8 cellular contexts compared by ENCODE assay signal in genomic region chr6:138004423-138005287, GRCh38.
A peak's percentile ranks its signal among the peaks of the same experiment; 100 is the strongest.
DNase-seq lines count a peak whose midpoint lies in the region; ATAC-seq and TF ChIP-seq lines count a peak whose summit lies in the region.

No MANE protein-coding gene starts in this region.

- intact Hi-C loops in right cardiac atrium (cut with DNase I) = loop anchor here in 2 of 4 donors (5.0 kb wide), 1 partner anchor 103 kb away; the partner anchor contains the start of gene PERP (in 2 of the 2)

- TF ChIP-seq EP300 in SK-N-SH (IDR thresholded peaks at IDR 0.05; ENCODE audit: borderline replicate concordance in 1 of 2, low read depth in 1 of 2, low read length in 1 of 2) = no peak

- H3K4me3 ChIP-seq in cardiac muscle cell = no peak overlapping the region
- H3K4me3 ChIP-seq in right cardiac atrium (ENCODE audit: low read length) = no peak overlapping the region
- no peak overlapping the region for H3K4me3 ChIP-seq in Jurkat, Clone E6-1 (ENCODE audit: low read length)
- H3K4me3 ChIP-seq in SK-N-SH (ENCODE audit: low read depth in 2 of 2, low read length in 1 of 2) = no peak overlapping the region
- H3K4me3 ChIP-seq in foreskin fibroblast (ENCODE audit: low read depth in 1 of 2, low read length in 2 of 2) = no peak overlapping the region

- TF ChIP-seq RAD21 in SK-N-SH (IDR thresholded peaks at IDR 0.05; ENCODE audit: low read length) = peak; percentile 36

- ATAC-seq in right cardiac atrium = no peak
- ATAC-seq in stimulated activated naive CD8-positive, alpha-beta T cell treated with anti-CD3 and anti-CD28 coated beads, Interleukin-15, Interleukin-2, amounts not matched to agents 100 U/mL and 50 U/mL, for 24 hours = no peak

- POLR2A ChIA-PET in SK-N-SH (lab: Yijun Ruan, JAX) = no interaction called here

- TF ChIP-seq CTCF in cardiac muscle cell (IDR thresholded peaks at IDR 0.05; ENCODE audit: low read depth, low read length) (peak; percentile 56), SK-N-SH (IDR thresholded peaks at IDR 0.05) (peak; percentile 46), foreskin fibroblast (IDR thresholded peaks at IDR 0.05; ENCODE audit: low read depth, low read length) (peak; percentile 33)

- H3K79me2 ChIP-seq in SK-N-SH (ENCODE audit: insufficient read depth) = no peaks in the 10 kb centered on the region

- no peaks in the 10 kb centered on the region for H3F3A ChIP-seq in SK-N-SH (replicated peaks; ENCODE audit: insufficient read depth)

- CTCF ChIA-PET in SK-N-SH (lab: Yijun Ruan, JAX) = interaction anchor here (0.9 to 1.5 kb wide), 4 partner anchors 8 to 317 kb away, joined by 3 to 4 read pairs (median 4); no protein-coding TSS in a partner anchor

- no peak overlapping the region for H2AFZ ChIP-seq in SK-N-SH (ENCODE audit: low read depth)

- H3K4me1 ChIP-seq in cardiac muscle cell (ENCODE audit: low read depth) = peaks cover 6% of the 10 kb centered on the region
- H3K4me1 ChIP-seq in right cardiac atrium (ENCODE audit: control insufficient read depth, insufficient read depth, low read length) = no peaks in the 10 kb centered on the region
- no peaks in the 10 kb centered on the region for H3K4me1 ChIP-seq in SK-N-SH (ENCODE audit: control insufficient read depth in 1 of 2, insufficient read depth in 2 of 2, low read depth in 1 of 2, low read length in 1 of 2)

- H3K9me2 ChIP-seq in SK-N-SH = no peaks in the 10 kb centered on the region

- peak; percentile 53 to 54 for DNase-seq in cardiac muscle cell (ENCODE audit: low read depth in 1 of 2, low spot score in 1 of 2)
- no peak for DNase-seq in right cardiac atrium
- DNase-seq in Jurkat, Clone E6-1 (ENCODE audit: low read depth, low spot score) = peak; percentile 43
- DNase-seq in SK-N-SH = no peak
- peak; percentile 6 to 53 for DNase-seq in foreskin fibroblast
- peak; percentile 27 for DNase-seq in stimulated activated naive CD8-positive, alpha-beta T cell treated with anti-CD3 and anti-CD28 coated beads, Interleukin-15, Interleukin-2, amounts not matched to agents 100 U/mL and 50 U/mL, for 24 hours
- no peak for DNase-seq in UCSD-AML1 (lab: John Stamatoyannopoulos, UW; ENCODE audit: unreplicated experiment)
- no peak for DNase-seq in activated gamma-delta T cell (lab: John Stamatoyannopoulos, UW)

- H4K20me1 ChIP-seq in SK-N-SH (ENCODE audit: insufficient read depth) = no peaks in the 10 kb centered on the region

- H3K27ac ChIP-seq in cardiac muscle cell (no peak overlapping the region), right cardiac atrium (ENCODE audit: low read length) (no peak overlapping the region), SK-N-SH (ENCODE audit: low read depth in 2 of 2, low read length in 1 of 2) (no peak overlapping the region)

- H3K27me3 ChIP-seq in cardiac muscle cell (no peaks in the 10 kb centered on the region), right cardiac atrium (ENCODE audit: control insufficient read depth, insufficient read depth) (no peaks in the 10 kb centered on the region), SK-N-SH (ENCODE audit: insufficient read depth) (no peaks in the 10 kb centered on the region; the same call in 1 of the 2 replicates)

- 49% methylated on average over 7 of the region's 7 CpGs for WGBS in right cardiac atrium
- WGBS in SK-N-SH (ENCODE audit: low lambda C conversion rate) = 8% methylated on average over 7 of the region's 7 CpGs

- H3K36me3 ChIP-seq in cardiac muscle cell = no peaks in the 10 kb centered on the region
- H3K36me3 ChIP-seq in SK-N-SH (replicated peaks in 1 of 2; ENCODE audit: control insufficient read depth in 1 of 2, insufficient read depth in 2 of 2, low read length in 1 of 2) = no peaks in the 10 kb centered on the region

- H3K9ac ChIP-seq in SK-N-SH = no peak overlapping the region

- H3K9me3 ChIP-seq in cardiac muscle cell (ENCODE audit: low read depth) (no peaks in the 10 kb centered on the region), right cardiac atrium (ENCODE audit: control insufficient read depth, low read length) (no peaks in the 10 kb centered on the region), SK-N-SH (no peaks in the 10 kb centered on the region)

- no peak overlapping the region for H3K4me2 ChIP-seq in SK-N-SH

TF ChIP-seq in SK-N-SH, 30 proteins besides CTCF, POLR2A, EP300 and RAD21 (continues in another document):
- TF ChIP-seq USF2 (IDR thresholded peaks at IDR 0.05; ENCODE audit: borderline replicate concordance, low read depth, low read length) (no peak), RCOR1 (IDR thresholded peaks at IDR 0.05; ENCODE audit: low read length) (no peak), POLR2AphosphoS5 (IDR thresholded peaks at IDR 0.05; ENCODE audit: low read depth, low read length) (no peak), ZBTB33 (IDR thresholded peaks at IDR 0.05; ENCODE audit: borderline replicate concordance, low read depth) (no peak), NRF1 (IDR thresholded peaks at IDR 0.05; ENCODE audit: low read depth, low read length) (no peak), NFIC (IDR thresholded peaks at IDR 0.05; ENCODE audit: borderline replicate concordance) (no peak), MXI1 (IDR thresholded peaks at IDR 0.05; ENCODE audit: low read depth, low read length) (no peak), SIN3A (IDR thresholded peaks at IDR 0.05; ENCODE audit: borderline replicate concordance, low read depth, low read length) (no peak), TCF12 (IDR thresholded peaks at IDR 0.05) (no peak), REST (IDR thresholded peaks at IDR 0.05; ENCODE audit: low read depth, low read length) (no peak), MEF2A (IDR thresholded peaks at IDR 0.05; ENCODE audit: borderline replicate concordance, low read depth) (no peak), CHD2 (IDR thresholded peaks at IDR 0.05; ENCODE audit: low read length, partially characterized antibody) (no peak), SMC3 (IDR thresholded peaks at IDR 0.05; ENCODE audit: low read depth, low read length) (no peak), USF1 (IDR thresholded peaks at IDR 0.05; ENCODE audit: borderline replicate concordance, low read depth) (no peak), FOXJ3 (CRISPR knock-in tag; IDR thresholded peaks at IDR 0.05) (no peak), GABPA (IDR thresholded peaks at IDR 0.05; ENCODE audit: low read depth) (no peak), GATA2 (CRISPR knock-in tag; IDR thresholded peaks at IDR 0.05) (no peak), YY1 (IDR thresholded peaks at IDR 0.05; ENCODE audit: low read depth) (no peak), MAX (IDR thresholded peaks at IDR 0.05; ENCODE audit: low read depth) (no peak)

Comparison
In these comparisons a context has a peak if more than half of its experiments do, and no peak if none do; other contexts are left out.
1. DNase-seq: peak in cardiac muscle cell (2 of 2), Jurkat, Clone E6-1 (single experiment), foreskin fibroblast (2 of 2) and stimulated activated naive CD8-positive, alpha-beta T cell treated with anti-CD3 and anti-CD28 coated beads, Interleukin-15, Interleukin-2, amounts not matched to agents 100 U/mL and 50 U/mL, for 24 hours (single experiment); none in right cardiac atrium (0 of 3), SK-N-SH (single experiment), UCSD-AML1 (single experiment) and activated gamma-delta T cell (single experiment).
2. Peak in every context shown above with its lines, with median percentiles within 50 percentile points of each other: CTCF ChIP-seq.